In the genomic region with DNA sequence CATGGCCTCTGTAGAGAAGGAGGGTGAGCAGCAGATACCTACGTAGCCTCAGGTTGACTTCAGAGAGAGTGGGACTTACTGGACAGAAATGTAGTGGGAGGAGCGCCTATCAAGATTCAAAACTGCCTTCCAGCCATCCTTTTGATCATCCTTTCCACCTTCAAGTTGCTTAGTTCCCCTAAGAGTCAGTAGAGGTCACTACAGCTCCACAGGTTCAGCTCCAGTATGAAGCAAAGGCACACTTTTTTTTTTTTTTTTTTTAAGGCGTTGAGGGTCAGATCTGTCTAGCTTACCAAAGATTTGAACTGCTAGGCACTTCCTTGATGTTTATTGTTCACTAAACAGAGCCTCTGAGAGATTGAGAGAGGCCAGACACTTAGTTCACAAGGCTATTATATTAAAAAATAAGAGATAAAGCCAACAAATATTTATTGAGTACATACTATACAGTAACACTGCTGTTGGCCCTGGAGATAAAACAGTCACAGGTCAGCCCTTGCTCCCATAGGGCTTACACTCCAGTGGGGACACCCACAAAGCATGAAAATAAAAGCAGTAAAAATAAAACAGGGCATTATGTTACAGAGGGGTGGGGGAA, we compare ENCODE assay signal across 2 cellular contexts.
TF ChIP-seq lines count a peak whose summit lies in the region.

No MANE protein-coding gene starts in this region.

TF ChIP-seq in A549, 52 proteins besides CTCF, POLR2A, EP300 and RAD21:
- TF ChIP-seq SMC3 (IDR thresholded peaks at IDR 0.05) (peak; percentile 88), MAZ (IDR thresholded peaks at IDR 0.05; ENCODE audit: borderline replicate concordance, low read depth, low read length) (no peak)

TF ChIP-seq in H1, 55 proteins besides CTCF, POLR2A, EP300 and RAD21:
- no peak for TF ChIP-seq SP1 (IDR thresholded peaks at IDR 0.05; ENCODE audit: low read depth, low read length)
- no peak for TF ChIP-seq POLR2AphosphoS5 (IDR thresholded peaks at IDR 0.05; ENCODE audit: low read depth, low read length)
- TF ChIP-seq RBBP5 (IDR thresholded peaks at IDR 0.05; ENCODE audit: borderline replicate concordance, low read depth, low read length), result no peak
- TF ChIP-seq TCF12 (IDR thresholded peaks at IDR 0.05; ENCODE audit: low read depth, low read length), result no peak
- TF ChIP-seq KDM1A (IDR thresholded peaks at IDR 0.05; ENCODE audit: borderline replicate concordance, low read length), result no peak
- TF ChIP-seq GABPA (IDR thresholded peaks at IDR 0.05; ENCODE audit: borderline replicate concordance, insufficient read depth, low read length), result no peak
